ENCODE assay signal across 14 cellular contexts in genomic region chr20:40189621-40190020, GRCh38.
"Had no signal": no experiment of that assay in that cellular context is flagged by ENCODE, and none has a peak within 500 bp of the region (broad histone marks: within the 10 kb centered on the region; RNA-seq: fewer than 3 reads in every experiment).

No MANE protein-coding gene starts in this region.

- ATAC-seq: left lung, mucosa of descending colon had no signal

- H3K36me3 ChIP-seq: ascending aorta, esophagus squamous epithelium, left lung, suprapubic skin, transverse colon, vagina had no signal

- H3K27me3 ChIP-seq: ascending aorta, esophagus squamous epithelium, left lung, suprapubic skin, transverse colon, vagina had no signal

- DNase-seq: activated CD4-positive, alpha-beta T cell treated with anti-CD3 and anti-CD28 coated beads, Interleukin-2, amount 50 U/mL, for 4 hours; activated gamma-delta T cell; effector CD8-positive, alpha-beta T cell; esophagus squamous epithelium; foreskin melanocyte; head of caudate nucleus; kidney; left lung; mucosa of descending colon; naive B cell; transverse colon had no signal

- H3K27ac ChIP-seq: ascending aorta, esophagus squamous epithelium, left lung, suprapubic skin, transverse colon, vagina had no signal

- H3K9me3 ChIP-seq: ascending aorta, esophagus squamous epithelium, left lung, mucosa of descending colon, suprapubic skin, transverse colon, vagina had no signal

- H3K4me3 ChIP-seq: ascending aorta, esophagus squamous epithelium, left lung, mucosa of descending colon, suprapubic skin, transverse colon, vagina had no signal

- H3K4me1 ChIP-seq: left lung, transverse colon had no signal
